9 cellular contexts compared by ENCODE assay signal in the genomic region with DNA sequence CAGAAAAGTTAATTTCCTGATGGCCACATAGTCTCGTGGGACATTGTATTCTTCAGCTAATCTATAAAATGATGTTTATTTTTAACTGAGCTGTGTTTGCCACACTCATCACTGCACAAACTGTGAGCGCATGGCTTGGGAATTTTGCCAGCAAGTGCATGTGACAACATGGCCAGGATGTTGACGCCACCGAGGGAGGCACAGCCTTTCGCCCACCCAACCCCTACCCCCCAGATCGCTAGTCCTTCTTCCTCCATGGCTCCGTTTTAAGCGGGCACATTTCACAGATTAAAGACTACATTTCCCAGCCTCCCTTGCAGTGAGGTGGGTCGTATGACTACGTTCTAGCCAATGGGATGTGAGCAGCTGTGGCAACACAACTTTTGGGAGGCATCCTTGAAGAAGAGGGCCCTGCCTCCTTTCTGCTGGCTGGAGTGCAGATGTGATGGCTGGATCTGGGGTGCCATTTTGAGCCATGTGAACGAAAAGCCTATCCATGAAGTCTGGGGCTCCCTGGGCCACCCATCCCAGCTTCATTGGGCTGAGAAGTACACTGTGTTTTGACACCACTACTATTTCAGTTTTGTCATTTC. TPM values are rescaled to one million over a fixed set of nuclear protein-coding genes. Genes with fewer than 3 reads are reported as not detected.
DNase-seq lines count a peak whose midpoint lies in the region; ATAC-seq, FAIRE-seq and TF ChIP-seq lines count a peak whose summit lies in the region.
"Had no signal": no experiment of that assay in that cellular context is flagged by ENCODE, and none has a peak within 500 bp of the region (broad histone marks: within the 10 kb centered on the region; RNA-seq: fewer than 3 reads in every experiment).

No MANE protein-coding gene starts in this region.

- POLR2A ChIA-PET in activated CD8-positive, alpha-beta T cell treated with anti-CD3 and anti-CD28 coated beads, Interleukin-2, amount 10 ng/mL, durations not matched to agents 7 days and 5 days (lab: Charles Lee) = no interaction called here

- no peaks in the 10 kb centered on the region for H3K9me1 ChIP-seq in keratinocyte (ENCODE audit: control insufficient read depth, extremely low read depth, insufficient read depth, low read length)

- H3K36me3 Mint-ChIP-seq in activated CD8-positive, alpha-beta T cell treated with anti-CD3 and anti-CD28 coated beads, Interleukin-2, amount 10 ng/mL, durations not matched to agents 7 days and 5 days (ENCODE audit: low read depth) = no peaks in the 10 kb centered on the region

- H4K20me1 ChIP-seq in keratinocyte (ENCODE audit: control insufficient read depth, extremely low read depth, insufficient read depth, low read length) = no peaks in the 10 kb centered on the region

- CTCF ChIA-PET in activated CD8-positive, alpha-beta T cell treated with anti-CD3 and anti-CD28 coated beads, Interleukin-2, amount 10 ng/mL, durations not matched to agents 7 days and 5 days (lab: Charles Lee) = interaction anchor here (0.8 to 2.0 kb wide), 4 partner anchors 13 to 128 kb away, joined by 3 to 6 read pairs (median 4); partner anchors contain the start of gene EXD3

- H3K4me2 ChIP-seq in keratinocyte (ENCODE audit: control insufficient read depth, extremely low read depth, insufficient read depth, low read depth, low read length) = peak overlapping the region; percentile 56
- H3K4me2 ChIP-seq: KMS-11 had no signal

- H3K9ac ChIP-seq in keratinocyte (ENCODE audit: control insufficient read depth, extremely low read depth, insufficient read depth, low read length) = no peak overlapping the region
- H3K9ac ChIP-seq: KMS-11 had no signal

- TF ChIP-seq CTCF in keratinocyte (optimal IDR thresholded peaks at IDR 0.05 in 1 of 3, IDR thresholded peaks at IDR 0.05 in 1 of 3, conservative IDR thresholded peaks at IDR 0.05 in 1 of 3; ENCODE audit: extremely low read depth in 1 of 3, insufficient read depth in 2 of 3, low read length in 3 of 3) = no peak

- peaks cover 30% of the 10 kb centered on the region for H3K27me3 Mint-ChIP-seq in activated CD8-positive, alpha-beta T cell treated with anti-CD3 and anti-CD28 coated beads, Interleukin-2, amount 10 ng/mL, durations not matched to agents 7 days and 5 days (ENCODE audit: low read depth)

- dilution Hi-C loops in keratinocyte (cut with MboI; ENCODE audit: extremely low pct_ligation_motif_present, low sequenced_read_pairs) = no loop called here

- no peak overlapping the region for H3K4me3 ChIP-seq in MG63
- no peak overlapping the region for H3K4me3 ChIP-seq in keratinocyte (ENCODE audit: control insufficient read depth in 2 of 3, extremely low read depth in 1 of 3, insufficient read depth in 2 of 3, low read depth in 1 of 3, low read length in 3 of 3)

- no peak overlapping the region for H3K27ac Mint-ChIP-seq in activated CD8-positive, alpha-beta T cell treated with anti-CD3 and anti-CD28 coated beads, Interleukin-2, amount 10 ng/mL, durations not matched to agents 7 days and 5 days

- no peaks in the 10 kb centered on the region for H3K9me3 ChIP-seq in MG63
- H3K9me3 ChIP-seq in keratinocyte (ENCODE audit: control insufficient read depth, low read depth, low read length) = no peaks in the 10 kb centered on the region

- ATAC-seq in activated CD8-positive, alpha-beta T cell treated with anti-CD3 and anti-CD28 coated beads, Interleukin-2, amount 10 ng/mL, durations not matched to agents 7 days and 5 days = no peak
- ATAC-seq in HG02885 (IDR thresholded peaks at IDR 0.05; ENCODE audit: poor library complexity, unreplicated experiment) = no peak
- no peak for ATAC-seq in HG03460 (IDR thresholded peaks at IDR 0.05; ENCODE audit: unreplicated experiment)

- H3K4me1 Mint-ChIP-seq in activated CD8-positive, alpha-beta T cell treated with anti-CD3 and anti-CD28 coated beads, Interleukin-2, amount 10 ng/mL, durations not matched to agents 7 days and 5 days (ENCODE audit: low read depth) = peaks cover 14% of the 10 kb centered on the region

- no peak overlapping the region for H3K4me3 Mint-ChIP-seq in activated CD8-positive, alpha-beta T cell treated with anti-CD3 and anti-CD28 coated beads, Interleukin-2, amount 10 ng/mL, durations not matched to agents 7 days and 5 days

- DNase-seq in EL (peak; percentile 50), MG63 (peak; percentile 36), keratinocyte (ENCODE audit: low read depth, low spot score) (no peak), DMS79 (lab: John Stamatoyannopoulos, UW) (no peak), NCI-H1436 (lab: John Stamatoyannopoulos, UW) (no peak)
- DNase-seq in activated CD8-positive, alpha-beta T cell treated with anti-CD3 and anti-CD28 coated beads, Interleukin-2, amount 10 ng/mL, durations not matched to agents 7 days and 5 days = peak; percentile 46

- H2AFZ ChIP-seq in keratinocyte (ENCODE audit: control insufficient read depth, low read length) = no peak overlapping the region

- H3K4me1 ChIP-seq in keratinocyte (ENCODE audit: control insufficient read depth, extremely low read depth, insufficient read depth, low read length) = peaks cover 3% of the 10 kb centered on the region

- no peaks in the 10 kb centered on the region for H3K79me2 ChIP-seq in keratinocyte (ENCODE audit: control insufficient read depth, insufficient read depth, low read length)

- H3K36me3 ChIP-seq in MG63 (no peaks in the 10 kb centered on the region), keratinocyte (ENCODE audit: control insufficient read depth in 2 of 2, extremely low read depth in 1 of 2, insufficient read depth in 2 of 2, low read length in 2 of 2) (no peaks in the 10 kb centered on the region)

- H3K9me3 Mint-ChIP-seq in activated CD8-positive, alpha-beta T cell treated with anti-CD3 and anti-CD28 coated beads, Interleukin-2, amount 10 ng/mL, durations not matched to agents 7 days and 5 days (ENCODE audit: insufficient read depth) = no peaks in the 10 kb centered on the region

- no peak for FAIRE-seq in keratinocyte (lab: Jason Lieb, UNC)

- H3K27ac ChIP-seq in keratinocyte (ENCODE audit: control insufficient read depth, insufficient read depth, low read length) = no peak overlapping the region
- H3K27ac ChIP-seq: KMS-11 had no signal

- no peaks in the 10 kb centered on the region for H3K27me3 ChIP-seq in MG63
- peaks cover 21% of the 10 kb centered on the region for H3K27me3 ChIP-seq in keratinocyte (ENCODE audit: control insufficient read depth, extremely low read depth, insufficient read depth, low read length)

RNA-seq across cellular contexts. Expression of gene NRARP, which starts 7.9 kb away (rescaled TPM):
- 0.16 TPM in 1 of 2 replicates, not detected in the other for total RNA-seq in MG63 (2014; rRNA removed; shearing (Covaris generic); ENCODE audit: low replicate concordance)
- 1 to 10 TPM; 1.4 to 1.5 TPM for total RNA-seq in activated CD8-positive, alpha-beta T cell treated with anti-CD3 and anti-CD28 coated beads, Interleukin-2, amount 10 ng/mL, durations not matched to agents 7 days and 5 days
- polyA plus RNA-seq in keratinocyte = 0.43 to 2.4 TPM (median 2.2 TPM) in 3 replicates
- polyA plus RNA-seq in keratinocyte (2011; ENCODE audit: low read depth) = 1.5 TPM
- 0.95 and 2.5 TPM in 2 replicates for polyA plus RNA-seq in keratinocyte (2011; cell fraction: cytosol; rRNA removed)
- 11.2 and 13.2 TPM in 2 replicates for polyA plus RNA-seq in keratinocyte (2011; cell fraction: nucleus; rRNA removed)
- 0.61 and 10.6 TPM in 2 replicates for polyA plus RNA-seq in keratinocyte (2012; ENCODE audit: low replicate concordance)
- 0.73 to 0.83 TPM in 2 of 3 replicates, not detected in the other for polyA minus RNA-seq in keratinocyte
- polyA minus RNA-seq in keratinocyte (2011; cell fraction: cytosol; rRNA and poly(A)+ RNA removed) = 2.9 TPM
- polyA minus RNA-seq in keratinocyte (2011; cell fraction: nucleus; rRNA and poly(A)+ RNA removed) = 10.5 and 14.6 TPM in 2 replicates

RNA-seq across cellular contexts. Expression of gene TOR4A, which starts 16.7 kb away (rescaled TPM):
- total RNA-seq in MG63 (2014; rRNA removed; shearing (Covaris generic); ENCODE audit: low replicate concordance) = 2.3 and 2.9 TPM in 2 replicates
- total RNA-seq in activated CD8-positive, alpha-beta T cell treated with anti-CD3 and anti-CD28 coated beads, Interleukin-2, amount 10 ng/mL, durations not matched to agents 7 days and 5 days = 1 to 10 TPM; 6.6 to 7.0 TPM
- polyA plus RNA-seq in keratinocyte = 5.8 to 9.8 TPM (median 7.8 TPM) in 3 replicates
- polyA plus RNA-seq in keratinocyte (2011; ENCODE audit: low read depth) = 1.6 TPM
- polyA plus RNA-seq in keratinocyte (2011; cell fraction: cytosol; rRNA removed) = 3.7 and 9.2 TPM in 2 replicates
- polyA plus RNA-seq in keratinocyte (2011; cell fraction: nucleus; rRNA removed) = 10.6 and 18.7 TPM in 2 replicates
- polyA plus RNA-seq in keratinocyte (2012; ENCODE audit: low replicate concordance) = 7.0 and 11.9 TPM in 2 replicates
- polyA minus RNA-seq in keratinocyte = 5.8 to 11.4 TPM (median 7.4 TPM) in 3 replicates
- 36.6 TPM for polyA minus RNA-seq in keratinocyte (2011; cell fraction: cytosol; rRNA and poly(A)+ RNA removed)
- 25.4 and 32.9 TPM in 2 replicates for polyA minus RNA-seq in keratinocyte (2011; cell fraction: nucleus; rRNA and poly(A)+ RNA removed)

RNA-seq across cellular contexts. Expression of gene NELFB, which starts 39.1 kb away (rescaled TPM):
- 56.3 and 75.6 TPM in 2 replicates for total RNA-seq in MG63 (2014; rRNA removed; shearing (Covaris generic); ENCODE audit: low replicate concordance)
- total RNA-seq in activated CD8-positive, alpha-beta T cell treated with anti-CD3 and anti-CD28 coated beads, Interleukin-2, amount 10 ng/mL, durations not matched to agents 7 days and 5 days = 10 to 100 TPM; 68.6 to 68.8 TPM
- polyA plus RNA-seq in keratinocyte = 25.1 to 40.2 TPM (median 35.0 TPM) in 3 replicates
- polyA plus RNA-seq in keratinocyte (2011; ENCODE audit: low read depth) = 11.6 TPM
- 29.8 and 55.0 TPM in 2 replicates for polyA plus RNA-seq in keratinocyte (2011; cell fraction: cytosol; rRNA removed)
- polyA plus RNA-seq in keratinocyte (2011; cell fraction: nucleus; rRNA removed) = 36.6 and 50.0 TPM in 2 replicates
- polyA plus RNA-seq in keratinocyte (2012; ENCODE audit: low replicate concordance) = 40.6 and 53.2 TPM in 2 replicates
- 35.7 to 44.2 TPM (median 43.6 TPM) in 3 replicates for polyA minus RNA-seq in keratinocyte
- polyA minus RNA-seq in keratinocyte (2011; cell fraction: cytosol; rRNA and poly(A)+ RNA removed) = 75.4 TPM
- 33.1 and 37.6 TPM in 2 replicates for polyA minus RNA-seq in keratinocyte (2011; cell fraction: nucleus; rRNA and poly(A)+ RNA removed)

RNA-seq across cellular contexts. Expression of gene STPG3, which starts 43.1 kb away (rescaled TPM):
- not detected in 2 replicates for total RNA-seq in MG63 (2014; rRNA removed; shearing (Covaris generic); ENCODE audit: low replicate concordance)
- total RNA-seq in activated CD8-positive, alpha-beta T cell treated with anti-CD3 and anti-CD28 coated beads, Interleukin-2, amount 10 ng/mL, durations not matched to agents 7 days and 5 days = not detected
- polyA plus RNA-seq in keratinocyte = not detected in 3 replicates
- not detected for polyA plus RNA-seq in keratinocyte (2011; ENCODE audit: low read depth)
- not detected in 2 replicates for polyA plus RNA-seq in keratinocyte (2011; cell fraction: cytosol; rRNA removed)
- not detected in 2 replicates for polyA plus RNA-seq in keratinocyte (2011; cell fraction: nucleus; rRNA removed)
- polyA plus RNA-seq in keratinocyte (2012; ENCODE audit: low replicate concordance) = not detected in 2 replicates
- not detected in 3 replicates for polyA minus RNA-seq in keratinocyte
- polyA minus RNA-seq in keratinocyte (2011; cell fraction: cytosol; rRNA and poly(A)+ RNA removed) = not detected
- not detected in 2 replicates for polyA minus RNA-seq in keratinocyte (2011; cell fraction: nucleus; rRNA and poly(A)+ RNA removed)

RNA-seq across cellular contexts. Expression of gene TUBB4B, which starts 53.1 kb away (rescaled TPM):
- total RNA-seq in MG63 (2014; rRNA removed; shearing (Covaris generic); ENCODE audit: low replicate concordance) = 577 and 829 TPM in 2 replicates
- 100 to 1,000 TPM; 417 to 432 TPM for total RNA-seq in activated CD8-positive, alpha-beta T cell treated with anti-CD3 and anti-CD28 coated beads, Interleukin-2, amount 10 ng/mL, durations not matched to agents 7 days and 5 days
- 390 to 693 TPM (median 440 TPM) in 3 replicates for polyA plus RNA-seq in keratinocyte
- 64.2 TPM for polyA plus RNA-seq in keratinocyte (2011; ENCODE audit: low read depth)
- polyA plus RNA-seq in keratinocyte (2011; cell fraction: cytosol; rRNA removed) = 328 and 496 TPM in 2 replicates
- polyA plus RNA-seq in keratinocyte (2011; cell fraction: nucleus; rRNA removed) = 336 and 469 TPM in 2 replicates
- 276 and 744 TPM in 2 replicates for polyA plus RNA-seq in keratinocyte (2012; ENCODE audit: low replicate concordance)
- 387 to 836 TPM (median 396 TPM) in 3 replicates for polyA minus RNA-seq in keratinocyte
- polyA minus RNA-seq in keratinocyte (2011; cell fraction: cytosol; rRNA and poly(A)+ RNA removed) = 512 TPM
- polyA minus RNA-seq in keratinocyte (2011; cell fraction: nucleus; rRNA and poly(A)+ RNA removed) = 252 and 259 TPM in 2 replicates

Comparison
In these comparisons a context has a peak if more than half of its experiments do, and no peak if none do; other contexts are left out.
1. DNase-seq: peak in EL (single experiment), MG63 (single experiment) and activated CD8-positive, alpha-beta T cell treated with anti-CD3 and anti-CD28 coated beads, Interleukin-2, amount 10 ng/mL, durations not matched to agents 7 days and 5 days (single experiment); none in keratinocyte (single experiment), DMS79 (single experiment) and NCI-H1436 (single experiment).